1 cellular context compared by ENCODE assay signal in genomic region chr2:151789055-151789834, GRCh38.
TF ChIP-seq lines count a peak whose summit lies in the region.

No MANE protein-coding gene starts in this region.

TF ChIP-seq in K562, 482 proteins besides CTCF, POLR2A, EP300 and RAD21 (continued from another document):
- TF ChIP-seq GATAD2A (IDR thresholded peaks at IDR 0.05) = peak; percentile 51; the same call in 1 of the 2 replicates
- no peak for TF ChIP-seq NFIX (CRISPR knock-in tag; IDR thresholded peaks at IDR 0.05; ENCODE audit: low read depth)
- TF ChIP-seq ZNF551 (CRISPR knock-in tag; IDR thresholded peaks at IDR 0.05) = no peak
- TF ChIP-seq MCM5 (IDR thresholded peaks at IDR 0.05; ENCODE audit: low read depth) = no peak
- TF ChIP-seq FOXJ2 (tag; IDR thresholded peaks at IDR 0.05) = no peak
- TF ChIP-seq YBX1 (IDR thresholded peaks at IDR 0.05) = no peak
- no peak; the same call in 1 of the 2 replicates for TF ChIP-seq GATAD2B (IDR thresholded peaks at IDR 0.05; ENCODE audit: borderline replicate concordance)
- no peak for TF ChIP-seq MCM7 (IDR thresholded peaks at IDR 0.05)
- TF ChIP-seq EGR1 (conservative IDR thresholded peaks at IDR 0.05) = no peak
- TF ChIP-seq ZBTB11 (CRISPR knock-in tag; IDR thresholded peaks at IDR 0.05) = peak in 1 of 3 experiments; percentile 71; a peak in 2 of 6 replicates
- peak; percentile 75; the same call in 1 of the 2 replicates for TF ChIP-seq ZBTB2 (IDR thresholded peaks at IDR 0.05)
- no peak for TF ChIP-seq TBP (optimal IDR thresholded peaks at IDR 0.05; ENCODE audit: low read depth, low read length)
- no peak for TF ChIP-seq ATF2 (CRISPR knock-in tag; IDR thresholded peaks at IDR 0.05)
- no peak for TF ChIP-seq KAT8 (IDR thresholded peaks at IDR 0.05; ENCODE audit: low read depth)
- peak; percentile 78 to 90 for TF ChIP-seq TRIM24 (IDR thresholded peaks at IDR 0.05)
- TF ChIP-seq LEF1 (IDR thresholded peaks at IDR 0.05) = peak; percentile 86
TF ChIP-seq in K562: peak in this region for 117.
